Comparison of ENCODE assay signal across 9 cellular contexts in the genomic region with DNA sequence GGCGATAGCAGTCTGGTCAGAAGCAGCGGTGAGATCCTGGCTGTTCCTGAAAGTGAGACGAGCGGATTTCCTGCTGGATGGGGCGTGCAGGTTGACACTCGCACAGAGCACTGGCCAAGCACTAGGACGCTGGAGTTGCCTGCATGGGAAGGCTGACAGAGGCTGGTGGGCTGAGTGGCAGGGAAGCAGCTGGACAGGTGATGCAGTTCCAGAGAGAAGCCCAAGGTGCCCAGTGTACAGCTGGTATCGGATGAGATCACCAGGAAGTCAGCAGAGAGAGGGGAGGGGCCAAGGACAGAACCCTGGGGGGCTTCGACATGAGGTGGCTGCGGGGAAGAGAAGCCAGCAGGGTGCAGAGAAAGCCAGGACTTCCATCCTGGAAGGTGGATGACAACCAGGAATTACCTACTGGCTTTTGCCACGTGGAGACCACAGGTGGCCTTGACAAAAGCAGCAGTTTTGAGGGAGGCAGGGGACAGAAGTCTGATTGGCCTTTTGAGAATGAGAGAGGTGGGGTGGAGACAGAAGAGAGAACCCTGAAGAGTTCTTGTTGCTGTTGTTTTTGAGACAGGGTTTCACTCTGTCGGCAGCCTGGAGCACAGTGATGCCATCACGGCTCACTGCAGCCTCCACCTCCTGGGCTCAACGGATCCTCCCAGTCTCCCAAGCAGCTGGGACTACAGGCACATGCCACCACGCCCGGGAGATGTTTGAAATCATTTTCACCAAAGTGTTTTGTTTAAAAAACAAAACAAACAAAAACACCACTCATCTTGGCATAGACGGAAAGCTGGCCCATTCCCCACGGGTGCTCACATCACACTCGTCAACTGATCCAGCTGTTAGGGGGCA. TPM values are rescaled to one million over a fixed set of nuclear protein-coding genes. Genes with fewer than 3 reads are reported as not detected.
DNase-seq lines count a peak whose midpoint lies in the region; ATAC-seq and TF ChIP-seq lines count a peak whose summit lies in the region.
"Had no signal": no experiment of that assay in that cellular context is flagged by ENCODE, and none has a peak within 500 bp of the region (broad histone marks: within the 10 kb centered on the region; RNA-seq: fewer than 3 reads in every experiment).

No MANE protein-coding gene starts in this region.

- peaks cover 2% of the 10 kb centered on the region for H3K27me3 Mint-ChIP-seq in HFFc6 (ENCODE audit: insufficient read depth)
- no peaks in the 10 kb centered on the region for H3K27me3 Mint-ChIP-seq in stimulated activated memory B cell treated with anti-CD40 and anti-IgM and Interleukin-4, amounts not matched to agents 10 μg/mL and 1 μg/mL and 100 μg/mL, for 72 hours
- H3K27me3 Mint-ChIP-seq in CD8-positive, alpha-beta memory T cell: peaks cover 28 to 63% of the 10 kb centered on the region in 2 donors

- H3K9me3 ChIP-seq in SK-N-MC (ENCODE audit: low read depth, low read length): no peaks in the 10 kb centered on the region
- H3K9me3 ChIP-seq in CD8-positive, alpha-beta memory T cell (ENCODE audit: low read length): no peaks in the 10 kb centered on the region

- H3K36me3 ChIP-seq in SK-N-MC (ENCODE audit: insufficient read depth, low read length): no peaks in the 10 kb centered on the region
- H3K36me3 ChIP-seq in CD8-positive, alpha-beta memory T cell (ENCODE audit: insufficient read depth, low read length): no peaks in the 10 kb centered on the region

- peak overlapping the region; percentile 69 for H3K4me3 Mint-ChIP-seq in HFFc6
- H3K4me3 Mint-ChIP-seq in stimulated activated memory B cell treated with anti-CD40 and anti-IgM and Interleukin-4, amounts not matched to agents 10 μg/mL and 1 μg/mL and 100 μg/mL, for 72 hours: peak overlapping the region; percentile 42
- no peak overlapping the region for H3K4me3 Mint-ChIP-seq in CD8-positive, alpha-beta memory T cell

- H3K36me3 Mint-ChIP-seq in HFFc6 (ENCODE audit: low read depth): peaks cover 12% of the 10 kb centered on the region
- H3K36me3 Mint-ChIP-seq in stimulated activated memory B cell treated with anti-CD40 and anti-IgM and Interleukin-4, amounts not matched to agents 10 μg/mL and 1 μg/mL and 100 μg/mL, for 72 hours: peaks cover 22% of the 10 kb centered on the region
- peaks cover 0 to 4% (median 3%) of the 10 kb centered on the region in 3 donors for H3K36me3 Mint-ChIP-seq in CD8-positive, alpha-beta memory T cell

- POLR2A ChIA-PET in CD8-positive, alpha-beta memory T cell (lab: Charles Lee): no interaction called here

- CTCF ChIA-PET in CD8-positive, alpha-beta memory T cell (lab: Charles Lee): no interaction called here

- no peaks in the 10 kb centered on the region for H3K9me3 Mint-ChIP-seq in HFFc6
- H3K9me3 Mint-ChIP-seq in stimulated activated memory B cell treated with anti-CD40 and anti-IgM and Interleukin-4, amounts not matched to agents 10 μg/mL and 1 μg/mL and 100 μg/mL, for 72 hours: no peaks in the 10 kb centered on the region
- H3K9me3 Mint-ChIP-seq in CD8-positive, alpha-beta memory T cell: no peaks in the 10 kb centered on the region

- H3K27ac ChIP-seq in SK-N-MC: peak overlapping the region; percentile 18; the same call in 1 of the 2 replicates
- H3K27ac ChIP-seq in CD8-positive, alpha-beta memory T cell (ENCODE audit: low read depth, low read length): no peak overlapping the region

- no peak for TF ChIP-seq CTCF in HFFc6 (IDR thresholded peaks at IDR 0.05)

- H3K4me1 ChIP-seq in CD8-positive, alpha-beta memory T cell (ENCODE audit: insufficient read depth, low read length): no peaks in the 10 kb centered on the region

- H3K27me3 ChIP-seq in CD8-positive, alpha-beta memory T cell (ENCODE audit: insufficient read depth, low read length, poor library complexity, severe bottlenecking): no peaks in the 10 kb centered on the region

- peak overlapping the region; percentile 7; the same call in 1 of the 2 replicates for H3K4me3 ChIP-seq in SK-N-MC
- no peak overlapping the region for H3K4me3 ChIP-seq in CD8-positive, alpha-beta memory T cell (ENCODE audit: low read length)

- no peak overlapping the region for H3K9ac ChIP-seq in SK-N-MC (ENCODE audit: insufficient read length)

- peak overlapping the region; percentile 82 for H3K27ac Mint-ChIP-seq in HFFc6
- H3K27ac Mint-ChIP-seq in stimulated activated memory B cell treated with anti-CD40 and anti-IgM and Interleukin-4, amounts not matched to agents 10 μg/mL and 1 μg/mL and 100 μg/mL, for 72 hours: peak overlapping the region; percentile 4
- no peak overlapping the region for H3K27ac Mint-ChIP-seq in CD8-positive, alpha-beta memory T cell

- DNase-seq in HFFc6 (peak; percentile 17), SK-N-MC (ENCODE audit: low read depth, low spot score) (no peak), Right ventricle myocardium superior (no peak), midbrain (lab: John Stamatoyannopoulos, UW) (no peak), T1000 (lab: John Stamatoyannopoulos, UW) (no peak)
- no peak for DNase-seq in CD8-positive, alpha-beta memory T cell
- DNase-seq: amniotic stem cell had no signal

- ATAC-seq in Right ventricle myocardium superior (ENCODE audit: poor library complexity): peak; percentile 40
- no peak for ATAC-seq in stimulated activated memory B cell treated with anti-CD40 and anti-IgM and Interleukin-4, amounts not matched to agents 10 μg/mL and 1 μg/mL and 100 μg/mL, for 72 hours
- ATAC-seq in GM21528 (IDR thresholded peaks at IDR 0.05; ENCODE audit: low FRiP score, unreplicated experiment): no peak

- intact Hi-C loops in Right ventricle myocardium superior (cut with DNase I): no loop called here

- peaks cover 61% of the 10 kb centered on the region for H3K4me1 Mint-ChIP-seq in HFFc6 (ENCODE audit: low read depth)
- H3K4me1 Mint-ChIP-seq in stimulated activated memory B cell treated with anti-CD40 and anti-IgM and Interleukin-4, amounts not matched to agents 10 μg/mL and 1 μg/mL and 100 μg/mL, for 72 hours: peaks cover 35% of the 10 kb centered on the region
- H3K4me1 Mint-ChIP-seq in CD8-positive, alpha-beta memory T cell: no peaks in the 10 kb centered on the region

RNA-seq across cellular contexts. Expression of gene CDC42BPB, which starts 35.3 kb away (rescaled TPM):
- 10 to 100 TPM; 73.7 to 85.1 (median 79.9) TPM for total RNA-seq in HFFc6 (2021; fragmentation: NEBNext Ultra II Directional; extraction: Animal tissue kit (Norgen Biotek cat#: 25700))
- 64.6 TPM for total RNA-seq in Right ventricle myocardium superior
- total RNA-seq in CD8-positive, alpha-beta memory T cell: 1 to 10 TPM; 1.6 to 2.9 TPM
- 0.32 TPM for polyA plus RNA-seq in CD8-positive, alpha-beta memory T cell

Comparison
In these comparisons a context has a peak if more than half of its experiments do, and no peak if none do; other contexts are left out.
1. H3K27ac Mint-ChIP-seq: peak in HFFc6 (single experiment) and stimulated activated memory B cell treated with anti-CD40 and anti-IgM and Interleukin-4, amounts not matched to agents 10 μg/mL and 1 μg/mL and 100 μg/mL, for 72 hours (single experiment); none in CD8-positive, alpha-beta memory T cell (0 of 8).
2. H3K4me3 Mint-ChIP-seq: peak in HFFc6 (single experiment) and stimulated activated memory B cell treated with anti-CD40 and anti-IgM and Interleukin-4, amounts not matched to agents 10 μg/mL and 1 μg/mL and 100 μg/mL, for 72 hours (single experiment); none in CD8-positive, alpha-beta memory T cell (0 of 7).
3. RNA of gene CDC42BPB, which starts 35.3 kb away (total RNA-seq): 73.7 to 85.1 TPM in HFFc6 and 64.6 TPM in Right ventricle myocardium superior (single experiment); 1.6 to 2.9 TPM in CD8-positive, alpha-beta memory T cell; every median in the first group is over 10 times any median in the second.